ENCODE assay signal across 10 cellular contexts in genomic region chr6:1771324-1771723, GRCh38.
DNase-seq lines count a peak whose midpoint lies in the region; ATAC-seq and TF ChIP-seq lines count a peak whose summit lies in the region.
"Had no signal": no experiment of that assay in that cellular context is flagged by ENCODE, and none has a peak within 500 bp of the region (broad histone marks: within the 10 kb centered on the region; RNA-seq: fewer than 3 reads in every experiment).

No MANE protein-coding gene starts in this region.

- ATAC-seq in activated T-cell treated with anti-CD3 and anti-CD28 coated beads, Interleukin-2, amount 50 U/mL, for 4 hours = peak; percentile 85 to 87
- no peak for ATAC-seq in GM18870 (IDR thresholded peaks at IDR 0.05; ENCODE audit: unreplicated experiment)
- ATAC-seq in HG02623 (IDR thresholded peaks at IDR 0.05; ENCODE audit: unreplicated experiment) = no peak

- no peaks in the 10 kb centered on the region for H4K20me1 ChIP-seq in neural cell (ENCODE audit: insufficient read depth)

- no peak overlapping the region for H3K9ac ChIP-seq in neural cell (ENCODE audit: low read length)

- no peak overlapping the region for H3K4me3 Mint-ChIP-seq in activated T-cell treated with anti-CD3 and anti-CD28 coated beads, Interleukin-2, amount 50 U/mL, for 4 hours
- H3K4me3 Mint-ChIP-seq in glutamatergic neuron (ENCODE audit: unreplicated experiment) = no peak overlapping the region

- no peaks in the 10 kb centered on the region for H3K9me3 ChIP-seq in neural cell (ENCODE audit: low read length)
- H3K9me3 ChIP-seq: body of pancreas, right atrium auricular region had no signal

- H3K4me1 Mint-ChIP-seq in activated T-cell treated with anti-CD3 and anti-CD28 coated beads, Interleukin-2, amount 50 U/mL, for 4 hours (ENCODE audit: low read depth) = peaks cover 63% of the 10 kb centered on the region
- peaks cover 13% of the 10 kb centered on the region for H3K4me1 Mint-ChIP-seq in glutamatergic neuron (ENCODE audit: low read depth, unreplicated experiment)

- H3K27ac ChIP-seq in neural cell (ENCODE audit: low read length) = no peak overlapping the region
- H3K27ac ChIP-seq: right atrium auricular region had no signal

- no peaks in the 10 kb centered on the region for H3F3A ChIP-seq in neural cell (ENCODE audit: insufficient read depth, low read length, poor library complexity, severe bottlenecking)

- DNase-seq in GM12865 (ENCODE audit: low read depth) (peak; percentile 13), NCI-H2029 (lab: John Stamatoyannopoulos, UW) (peak; percentile 96), glutamatergic neuron (no peak), DMS 273 (lab: John Stamatoyannopoulos, UW; ENCODE audit: unreplicated experiment) (no peak)
- DNase-seq in activated T-cell treated with anti-CD3 and anti-CD28 coated beads, Interleukin-2, amount 50 U/mL, for 4 hours = no peak
- DNase-seq: body of pancreas had no signal

- H3K4me3 ChIP-seq in GM12865 (ENCODE audit: low read depth, low read length) = no peak overlapping the region
- H3K4me3 ChIP-seq in neural cell (ENCODE audit: low read length) = no peak overlapping the region
- H3K4me3 ChIP-seq: body of pancreas, right atrium auricular region had no signal

- TF ChIP-seq CTCF in GM12865 (IDR thresholded peaks at IDR 0.05; ENCODE audit: insufficient read depth, low read depth, low read length, missing control alignments) (no peak), neural cell (IDR thresholded peaks at IDR 0.05; ENCODE audit: poor library complexity, severe bottlenecking) (no peak), glutamatergic neuron (IDR thresholded peaks at IDR 0.05; ENCODE audit: partially characterized antibody, unreplicated experiment) (no peak)

- H3K79me2 ChIP-seq in neural cell (replicated peaks; ENCODE audit: insufficient read depth, low read length) = no peaks in the 10 kb centered on the region

- no peaks in the 10 kb centered on the region for H3K9me3 Mint-ChIP-seq in activated T-cell treated with anti-CD3 and anti-CD28 coated beads, Interleukin-2, amount 50 U/mL, for 4 hours
- H3K9me3 Mint-ChIP-seq in glutamatergic neuron (ENCODE audit: unreplicated experiment) = no peaks in the 10 kb centered on the region

- no peaks in the 10 kb centered on the region for H3K27me3 ChIP-seq in neural cell (ENCODE audit: insufficient read depth, low read depth, low read length)
- H3K27me3 ChIP-seq: body of pancreas, right atrium auricular region had no signal

- H3K27ac Mint-ChIP-seq in glutamatergic neuron (ENCODE audit: unreplicated experiment) = no peak overlapping the region

- no peak overlapping the region for H3K4me2 ChIP-seq in neural cell (ENCODE audit: low read length)

- no peaks in the 10 kb centered on the region for H3K9me2 ChIP-seq in neural cell (ENCODE audit: insufficient read depth, low read length)

- H2AFZ ChIP-seq in neural cell (ENCODE audit: low read depth, low read length) = no peak overlapping the region

- peak; percentile 27 for TF ChIP-seq EP300 in neural cell (conservative IDR thresholded peaks at IDR 0.05; ENCODE audit: poor library complexity, severe bottlenecking)

- TF ChIP-seq RAD21 in neural cell (conservative IDR thresholded peaks at IDR 0.05) = no peak

- H3K36me3 Mint-ChIP-seq in activated T-cell treated with anti-CD3 and anti-CD28 coated beads, Interleukin-2, amount 50 U/mL, for 4 hours (ENCODE audit: insufficient read depth) = peaks cover 2% of the 10 kb centered on the region
- H3K36me3 Mint-ChIP-seq in glutamatergic neuron (ENCODE audit: unreplicated experiment) = no peaks in the 10 kb centered on the region

- no peaks in the 10 kb centered on the region for H3K36me3 ChIP-seq in neural cell (ENCODE audit: insufficient read depth, low read length)
- H3K36me3 ChIP-seq: right atrium auricular region had no signal

- H3K27me3 Mint-ChIP-seq in activated T-cell treated with anti-CD3 and anti-CD28 coated beads, Interleukin-2, amount 50 U/mL, for 4 hours (ENCODE audit: low read depth) = no peaks in the 10 kb centered on the region
- H3K27me3 Mint-ChIP-seq in glutamatergic neuron (ENCODE audit: unreplicated experiment) = peaks cover 2% of the 10 kb centered on the region

TF ChIP-seq in neural cell, 6 proteins besides CTCF, POLR2A, EP300 and RAD21:
- TF ChIP-seq SMC3 (conservative IDR thresholded peaks at IDR 0.05; ENCODE audit: poor library complexity) (no peak), MXI1 (conservative IDR thresholded peaks at IDR 0.05; ENCODE audit: poor library complexity, severe bottlenecking) (no peak), TAF1 (IDR thresholded peaks at IDR 0.05; ENCODE audit: low read depth) (no peak), EZH2 (IDR thresholded peaks at IDR 0.05; ENCODE audit: borderline replicate concordance, insufficient read depth, low read length, poor library complexity, severe bottlenecking) (no peak), POLR2AphosphoS5 (IDR thresholded peaks at IDR 0.05) (no peak), REST (IDR thresholded peaks at IDR 0.05; ENCODE audit: borderline replicate concordance) (no peak)

Comparison
In these comparisons a context has a peak if more than half of its experiments do, and no peak if none do; other contexts are left out.
1. DNase-seq: peak in GM12865 (single experiment) and NCI-H2029 (single experiment); none in activated T-cell treated with anti-CD3 and anti-CD28 coated beads, Interleukin-2, amount 50 U/mL, for 4 hours (single experiment), glutamatergic neuron (single experiment) and DMS 273 (single experiment).
2. ATAC-seq: peak in activated T-cell treated with anti-CD3 and anti-CD28 coated beads, Interleukin-2, amount 50 U/mL, for 4 hours (2 of 2); none in GM18870 (single experiment) and HG02623 (single experiment).